19 cellular contexts compared by ENCODE assay signal in genomic region chr10:70518695-70519094, GRCh38. TPM values are rescaled to one million over a fixed set of nuclear protein-coding genes. Genes with fewer than 3 reads are reported as not detected.
DNase-seq lines count a peak whose midpoint lies in the region; ATAC-seq and TF ChIP-seq lines count a peak whose summit lies in the region.
"Had no signal": no experiment of that assay in that cellular context is flagged by ENCODE, and none has a peak within 500 bp of the region (broad histone marks: within the 10 kb centered on the region; RNA-seq: fewer than 3 reads in every experiment).

No MANE protein-coding gene starts in this region.

- peaks cover 0 to 2% (median 0%) of the 10 kb centered on the region in 5 donors for H3K27me3 Mint-ChIP-seq in naive thymus-derived CD4-positive, alpha-beta T cell
- H3K27me3 Mint-ChIP-seq in stimulated activated memory B cell treated with anti-CD40 and anti-IgM and Interleukin-4, amounts not matched to agents 10 μg/mL and 1 μg/mL and 100 μg/mL, for 72 hours, result no peaks in the 10 kb centered on the region
- no peaks in the 10 kb centered on the region for H3K27me3 Mint-ChIP-seq in activated naive CD8-positive, alpha-beta T cell treated with anti-CD3 and anti-CD28 coated beads for 36 hours
- H3K27me3 Mint-ChIP-seq: natural killer cell treated with Interleukin-12 subunit alpha and Interleukin-12 subunit beta and Interleukin-15 and Interleukin-18, amount 100 ng/mL, for 72 hours; progenitor cell of endocrine pancreas; stimulated activated naive CD8-positive, alpha-beta T cell treated with anti-CD3 and anti-CD28 coated beads, Interleukin-15, Interleukin-2, amounts not matched to agents 100 ng/mL and 50 ng/mL, for 24 hours had no signal

- no peak overlapping the region for H3K4me3 Mint-ChIP-seq in naive thymus-derived CD4-positive, alpha-beta T cell
- H3K4me3 Mint-ChIP-seq in stimulated activated memory B cell treated with anti-CD40 and anti-IgM and Interleukin-4, amounts not matched to agents 10 μg/mL and 1 μg/mL and 100 μg/mL, for 72 hours, result no peak overlapping the region
- no peak overlapping the region for H3K4me3 Mint-ChIP-seq in activated naive CD8-positive, alpha-beta T cell treated with anti-CD3 and anti-CD28 coated beads for 36 hours
- H3K4me3 Mint-ChIP-seq: activated CD8-positive, alpha-beta T cell treated with anti-CD3 and anti-CD28 coated beads, Interleukin-2, amount 10 ng/mL, durations not matched to agents 7 days and 5 days; activated T-helper 1 cell treated with anti-CD3 and anti-CD28 coated beads, Interleukin-12 subunit alpha, Interleukin-12 subunit beta, Interleukin-2, Interleukin-4 antibody, amounts not matched to agents 30 ng/mL and 10 ng/mL and 1 ng/mL, durations not matched to agents 14 hours and 24 hours and 36 hours; natural killer cell treated with Interleukin-12 subunit alpha and Interleukin-12 subunit beta and Interleukin-15 and Interleukin-18, amount 100 ng/mL, for 72 hours; stimulated activated naive CD8-positive, alpha-beta T cell treated with anti-CD3 and anti-CD28 coated beads, Interleukin-15, Interleukin-2, amounts not matched to agents 100 ng/mL and 50 ng/mL, for 24 hours had no signal

- CTCF ChIA-PET in naive thymus-derived CD4-positive, alpha-beta T cell (lab: Charles Lee), result no interaction called here

- peaks cover 0 to 2% (median 0%) of the 10 kb centered on the region in 7 donors for H3K4me1 Mint-ChIP-seq in naive thymus-derived CD4-positive, alpha-beta T cell
- H3K4me1 Mint-ChIP-seq in stimulated activated memory B cell treated with anti-CD40 and anti-IgM and Interleukin-4, amounts not matched to agents 10 μg/mL and 1 μg/mL and 100 μg/mL, for 72 hours, result peaks cover 15% of the 10 kb centered on the region
- peaks cover 3% of the 10 kb centered on the region for H3K4me1 Mint-ChIP-seq in activated naive CD8-positive, alpha-beta T cell treated with anti-CD3 and anti-CD28 coated beads for 36 hours

- H3K4me3 ChIP-seq in MG63 (no peak overlapping the region), choroid plexus epithelial cell (ENCODE audit: low read depth, low read length) (no peak overlapping the region), kidney epithelial cell (ENCODE audit: low read depth, low read length) (no peak overlapping the region)
- H3K4me3 ChIP-seq in naive thymus-derived CD4-positive, alpha-beta T cell (ENCODE audit: low read length), result no peak overlapping the region
- H3K4me3 ChIP-seq: coronary artery, esophagus muscularis mucosa had no signal

- no peak overlapping the region for H3K27ac Mint-ChIP-seq in naive thymus-derived CD4-positive, alpha-beta T cell
- H3K27ac Mint-ChIP-seq in stimulated activated memory B cell treated with anti-CD40 and anti-IgM and Interleukin-4, amounts not matched to agents 10 μg/mL and 1 μg/mL and 100 μg/mL, for 72 hours, result no peak overlapping the region
- H3K27ac Mint-ChIP-seq in activated naive CD8-positive, alpha-beta T cell treated with anti-CD3 and anti-CD28 coated beads for 36 hours, result no peak overlapping the region
- H3K27ac Mint-ChIP-seq: activated CD8-positive, alpha-beta T cell treated with anti-CD3 and anti-CD28 coated beads, Interleukin-2, amount 10 ng/mL, durations not matched to agents 7 days and 5 days; activated T-helper 1 cell treated with anti-CD3 and anti-CD28 coated beads, Interleukin-12 subunit alpha, Interleukin-12 subunit beta, Interleukin-2, Interleukin-4 antibody, amounts not matched to agents 30 ng/mL and 10 ng/mL and 1 ng/mL, durations not matched to agents 14 hours and 24 hours and 36 hours; natural killer cell treated with Interleukin-12 subunit alpha and Interleukin-12 subunit beta and Interleukin-15 and Interleukin-18, amount 100 ng/mL, for 72 hours; progenitor cell of endocrine pancreas; stimulated activated naive CD8-positive, alpha-beta T cell treated with anti-CD3 and anti-CD28 coated beads, Interleukin-15, Interleukin-2, amounts not matched to agents 100 ng/mL and 50 ng/mL, for 24 hours had no signal

- H3K27ac ChIP-seq in naive thymus-derived CD4-positive, alpha-beta T cell (ENCODE audit: low read depth, low read length), result no peak overlapping the region
- H3K27ac ChIP-seq: coronary artery, esophagus muscularis mucosa had no signal

- no peaks in the 10 kb centered on the region for H3K27me3 ChIP-seq in MG63
- H3K27me3 ChIP-seq in kidney epithelial cell (ENCODE audit: control insufficient read depth, insufficient read depth, low read length), result no peaks in the 10 kb centered on the region
- H3K27me3 ChIP-seq in naive thymus-derived CD4-positive, alpha-beta T cell (ENCODE audit: control insufficient read depth in 2 of 2, insufficient read depth in 2 of 2, low read length in 2 of 2), result no peaks in the 10 kb centered on the region
- H3K27me3 ChIP-seq: esophagus muscularis mucosa had no signal

- no peaks in the 10 kb centered on the region for H3K9me3 ChIP-seq in MG63
- no peaks in the 10 kb centered on the region for H3K9me3 ChIP-seq in naive thymus-derived CD4-positive, alpha-beta T cell (ENCODE audit: control insufficient read depth in 2 of 3, low read length in 3 of 3)
- H3K9me3 ChIP-seq: esophagus muscularis mucosa had no signal

- no peaks in the 10 kb centered on the region for H3K4me1 ChIP-seq in naive thymus-derived CD4-positive, alpha-beta T cell (ENCODE audit: control insufficient read depth in 2 of 2, insufficient read depth in 2 of 2, low read length in 2 of 2)

- intact Hi-C loops in naive thymus-derived CD4-positive, alpha-beta T cell (cut with micrococcal nuclease), result no loop called here

- POLR2A ChIA-PET in naive thymus-derived CD4-positive, alpha-beta T cell (lab: Charles Lee), result no interaction called here

- no peaks in the 10 kb centered on the region for H3K36me3 Mint-ChIP-seq in naive thymus-derived CD4-positive, alpha-beta T cell
- H3K36me3 Mint-ChIP-seq in stimulated activated memory B cell treated with anti-CD40 and anti-IgM and Interleukin-4, amounts not matched to agents 10 μg/mL and 1 μg/mL and 100 μg/mL, for 72 hours, result no peaks in the 10 kb centered on the region
- no peaks in the 10 kb centered on the region for H3K36me3 Mint-ChIP-seq in activated naive CD8-positive, alpha-beta T cell treated with anti-CD3 and anti-CD28 coated beads for 36 hours
- H3K36me3 Mint-ChIP-seq: natural killer cell treated with Interleukin-12 subunit alpha and Interleukin-12 subunit beta and Interleukin-15 and Interleukin-18, amount 100 ng/mL, for 72 hours had no signal

- TF ChIP-seq CTCF in choroid plexus epithelial cell (conservative IDR thresholded peaks at IDR 0.05; ENCODE audit: low read depth, low read length), result no peak
- no peak for TF ChIP-seq CTCF in kidney epithelial cell (IDR thresholded peaks at IDR 0.05; ENCODE audit: insufficient read depth, low read length, poor library complexity, severe bottlenecking)

- no peaks in the 10 kb centered on the region for H3K9me3 Mint-ChIP-seq in naive thymus-derived CD4-positive, alpha-beta T cell
- no peaks in the 10 kb centered on the region for H3K9me3 Mint-ChIP-seq in stimulated activated memory B cell treated with anti-CD40 and anti-IgM and Interleukin-4, amounts not matched to agents 10 μg/mL and 1 μg/mL and 100 μg/mL, for 72 hours
- H3K9me3 Mint-ChIP-seq in activated naive CD8-positive, alpha-beta T cell treated with anti-CD3 and anti-CD28 coated beads for 36 hours, result no peaks in the 10 kb centered on the region
- H3K9me3 Mint-ChIP-seq: activated T-helper 1 cell treated with anti-CD3 and anti-CD28 coated beads, Interleukin-12 subunit alpha, Interleukin-12 subunit beta, Interleukin-2, Interleukin-4 antibody, amounts not matched to agents 30 ng/mL and 10 ng/mL and 1 ng/mL, durations not matched to agents 14 hours and 24 hours and 36 hours; natural killer cell treated with Interleukin-12 subunit alpha and Interleukin-12 subunit beta and Interleukin-15 and Interleukin-18, amount 100 ng/mL, for 72 hours; stimulated activated naive CD8-positive, alpha-beta T cell treated with anti-CD3 and anti-CD28 coated beads, Interleukin-15, Interleukin-2, amounts not matched to agents 100 ng/mL and 50 ng/mL, for 24 hours had no signal

- H3K36me3 ChIP-seq in MG63, result no peaks in the 10 kb centered on the region
- H3K36me3 ChIP-seq in kidney epithelial cell (ENCODE audit: control insufficient read depth, insufficient read depth, low read length), result no peaks in the 10 kb centered on the region
- no peaks in the 10 kb centered on the region for H3K36me3 ChIP-seq in naive thymus-derived CD4-positive, alpha-beta T cell (ENCODE audit: control insufficient read depth in 2 of 3, insufficient read depth in 3 of 3, low read length in 3 of 3)
- H3K36me3 ChIP-seq: esophagus muscularis mucosa had no signal

- DNase-seq in EH (ENCODE audit: low read depth) (peak; percentile 77), MG63 (peak; percentile 54), choroid plexus epithelial cell (ENCODE audit: low read depth) (peak; percentile 55), kidney epithelial cell (ENCODE audit: low read depth) (peak; percentile 34)
- no peak for DNase-seq in naive thymus-derived CD4-positive, alpha-beta T cell
- no peak for DNase-seq in activated naive CD8-positive, alpha-beta T cell treated with anti-CD3 and anti-CD28 coated beads for 36 hours
- DNase-seq: activated CD8-positive, alpha-beta T cell treated with anti-CD3 and anti-CD28 coated beads, Interleukin-2, amount 10 ng/mL, durations not matched to agents 7 days and 5 days; AML-193; MM.1S; NCI-H187; stimulated activated CD4-positive, alpha-beta T cell treated with anti-CD3 and anti-CD28 coated beads, Interleukin-12 subunit alpha, Interleukin-12 subunit beta, amount 100 ng/mL, for 4 hours had no signal

- no peak for ATAC-seq in GM19023 (IDR thresholded peaks at IDR 0.05; ENCODE audit: unreplicated experiment)
- ATAC-seq in naive thymus-derived CD4-positive, alpha-beta T cell, result no peak
- no peak for ATAC-seq in stimulated activated memory B cell treated with anti-CD40 and anti-IgM and Interleukin-4, amounts not matched to agents 10 μg/mL and 1 μg/mL and 100 μg/mL, for 72 hours
- ATAC-seq: activated CD8-positive, alpha-beta T cell treated with anti-CD3 and anti-CD28 coated beads, Interleukin-2, amount 10 ng/mL, durations not matched to agents 7 days and 5 days; natural killer cell treated with Interleukin-12 subunit alpha and Interleukin-12 subunit beta and Interleukin-15 and Interleukin-18, amount 100 ng/mL, for 72 hours had no signal

RNA-seq across cellular contexts. Expression of gene PALD1, which starts 40.1 kb away (rescaled TPM):
- 5.3 and 7.8 TPM in 2 replicates for total RNA-seq in MG63 (2014; rRNA removed; shearing (Covaris generic); ENCODE audit: low replicate concordance)
- total RNA-seq in kidney epithelial cell, result 3.4 and 3.9 TPM in 2 replicates
- total RNA-seq in naive thymus-derived CD4-positive, alpha-beta T cell, result under 1 TPM; 0.08 to 0.39 (median 0.19) TPM
- under 1 TPM in 1 of 2 donors, not detected in 1; 0.10 TPM for polyA plus RNA-seq in naive thymus-derived CD4-positive, alpha-beta T cell
- total RNA-seq in activated naive CD8-positive, alpha-beta T cell treated with anti-CD3 and anti-CD28 coated beads for 36 hours, result 1 to 10 TPM; 2.7 to 3.1 TPM

Comparison
In these comparisons a context has a peak if more than half of its experiments do, and no peak if none do; other contexts are left out.
1. DNase-seq: peak in EH (single experiment), MG63 (single experiment), choroid plexus epithelial cell (single experiment) and kidney epithelial cell (single experiment); none in naive thymus-derived CD4-positive, alpha-beta T cell (0 of 9) and activated naive CD8-positive, alpha-beta T cell treated with anti-CD3 and anti-CD28 coated beads for 36 hours (single experiment).